ENCODE assay signal across 9 cellular contexts in genomic region chr15:97745481-97746071, GRCh38.
DNase-seq lines count a peak whose midpoint lies in the region; ATAC-seq, FAIRE-seq and TF ChIP-seq lines count a peak whose summit lies in the region.
"Had no signal": no experiment of that assay in that cellular context is flagged by ENCODE, and none has a peak within 500 bp of the region (broad histone marks: within the 10 kb centered on the region; RNA-seq: fewer than 3 reads in every experiment).

No MANE protein-coding gene starts in this region.

- no peak for FAIRE-seq in RCC 7860 (lab: Jason Lieb, UNC)
- FAIRE-seq: TTC549 had no signal

- peak; percentile 64 for TF ChIP-seq CTCF in epithelial cell of proximal tubule (conservative IDR thresholded peaks at IDR 0.05; ENCODE audit: low read depth, low read length)

- peak; percentile 3 for DNase-seq in DMS 273 treated with DMSO at 0.1 percent for 48 hours (lab: John Stamatoyannopoulos, UW)
- peak; percentile 6 for DNase-seq in RCC 7860 (ENCODE audit: low spot score)
- no peak for DNase-seq in epithelial cell of proximal tubule (ENCODE audit: low read depth)
- DNase-seq in stimulated activated CD4-positive, alpha-beta T cell treated with anti-CD3 and anti-CD28 coated beads, Interleukin-4, amount 100 ng/mL, for 24 hours: peak; percentile 7
- no peak for DNase-seq in GF-D8 (lab: John Stamatoyannopoulos, UW)
- DNase-seq in C1 segment of cervical spinal cord (lab: John Stamatoyannopoulos, UW): no peak

- ATAC-seq in GM19035 (IDR thresholded peaks at IDR 0.05; ENCODE audit: unreplicated experiment): peak; percentile 87
- ATAC-seq in HG03135 (IDR thresholded peaks at IDR 0.05; ENCODE audit: unreplicated experiment): peak; percentile 80

- no peak overlapping the region for H3K4me3 ChIP-seq in epithelial cell of proximal tubule (ENCODE audit: low read depth, low read length)

Comparison
In these comparisons a context has a peak if more than half of its experiments do, and no peak if none do; other contexts are left out.
1. DNase-seq: peak in DMS 273 treated with DMSO at 0.1 percent for 48 hours (single experiment), RCC 7860 (single experiment) and stimulated activated CD4-positive, alpha-beta T cell treated with anti-CD3 and anti-CD28 coated beads, Interleukin-4, amount 100 ng/mL, for 24 hours (single experiment); none in epithelial cell of proximal tubule (single experiment), GF-D8 (single experiment) and C1 segment of cervical spinal cord (0 of 14).